Comparison of ENCODE assay signal across 24 cellular contexts in genomic region chr3:148218222-148218621, GRCh38.
"Had no signal": no experiment of that assay in that cellular context is flagged by ENCODE, and none has a peak within 500 bp of the region (broad histone marks: within the 10 kb centered on the region; RNA-seq: fewer than 3 reads in every experiment).

No MANE protein-coding gene starts in this region.

- H3K27ac ChIP-seq: brain microvascular endothelial cell, gastrocnemius medialis, parathyroid adenoma, psoas muscle, spleen, transverse colon, VCaP had no signal

- ATAC-seq: activated T-cell treated with anti-CD3 and anti-CD28 coated beads, Interleukin-2, amount 50 U/mL, for 72 hours; effector memory CD8-positive, alpha-beta T cell; gastrocnemius medialis; naive thymus-derived CD8-positive, alpha-beta T cell; psoas muscle had no signal

- DNase-seq: activated CD4-positive, alpha-beta T cell treated with anti-CD3 and anti-CD28 coated beads for 4 hours; activated CD4-positive, alpha-beta T cell treated with anti-CD3 and anti-CD28 coated beads, Interleukin-2, amount 50 U/mL, for 4 hours; activated naive CD4-positive, alpha-beta T cell; activated naive CD8-positive, alpha-beta T cell treated with anti-CD3 and anti-CD28 coated beads for 36 hours; activated T-cell treated with anti-CD3 and anti-CD28 coated beads for 4 hours; activated T-cell treated with anti-CD3 and anti-CD28 coated beads, Interleukin-2, amount 50 U/mL, for 72 hours; amniotic stem cell; brain microvascular endothelial cell; caudate nucleus; cortex of kidney; effector memory CD8-positive, alpha-beta T cell; gastrocnemius medialis; glutamatergic neuron; islet precursor cell; mammary epithelial cell; naive thymus-derived CD8-positive, alpha-beta T cell; nucleus accumbens; psoas muscle; spleen; stimulated activated naive CD4-positive, alpha-beta T cell; T-helper 1 cell; transverse colon had no signal

- H3K4me1 ChIP-seq: gastrocnemius medialis, parathyroid adenoma, psoas muscle, spleen, transverse colon had no signal

- H3K36me3 ChIP-seq: brain microvascular endothelial cell, gastrocnemius medialis, spleen, transverse colon had no signal

- H3K79me2 ChIP-seq: parathyroid adenoma had no signal

- H2AFZ ChIP-seq: parathyroid adenoma had no signal

- H3K9me3 ChIP-seq: gastrocnemius medialis, psoas muscle, spleen, transverse colon had no signal

- H3K4me3 ChIP-seq: gastrocnemius medialis, psoas muscle, spleen, transverse colon had no signal

- H3K9ac ChIP-seq: parathyroid adenoma had no signal

- H3K27me3 ChIP-seq: brain microvascular endothelial cell, gastrocnemius medialis, spleen, transverse colon had no signal
